Comparison of ENCODE assay signal across 13 cellular contexts in genomic region chr20:17646209-17646717, GRCh38. TPM values are rescaled to one million over a fixed set of nuclear protein-coding genes. Genes with fewer than 3 reads are reported as not detected.
A peak's percentile ranks its signal among the peaks of the same experiment; 100 is the strongest.
DNase-seq lines count a peak whose midpoint lies in the region; ATAC-seq and TF ChIP-seq lines count a peak whose summit lies in the region.
"Had no signal": no experiment of that assay in that cellular context is flagged by ENCODE, and none has a peak within 500 bp of the region (broad histone marks: within the 10 kb centered on the region; RNA-seq: fewer than 3 reads in every experiment).

No MANE protein-coding gene starts in this region.

- no peaks in the 10 kb centered on the region for H3K9me3 Mint-ChIP-seq in activated CD8-positive, alpha-beta memory T cell treated with anti-CD3 and anti-CD28 coated beads, Interleukin-2, amount 10 ng/mL, durations not matched to agents 7 days and 5 days (ENCODE audit: low read depth)
- no peaks in the 10 kb centered on the region for H3K9me3 Mint-ChIP-seq in mesothelial cell of epicardium
- no peaks in the 10 kb centered on the region for H3K9me3 Mint-ChIP-seq in activated T-cell treated with anti-CD3 and anti-CD28 coated beads, Interleukin-2, amount 50 U/mL, for 72 hours
- H3K9me3 Mint-ChIP-seq: stimulated activated memory B cell treated with anti-CD40 and anti-IgM and Interleukin-4, amounts not matched to agents 10 μg/mL and 1 μg/mL and 100 μg/mL, for 72 hours had no signal

- intact Hi-C loops in adrenal gland (cut with DNase I) = no loop called here
- intact Hi-C loops in aorta (cut with DNase I) = no loop called here
- intact Hi-C loops in breast epithelium (cut with DNase I; ENCODE audit: low total_unique reads) = no loop called here

- H3K4me1 ChIP-seq in adrenal gland (replicated peaks in 1 of 2) (peaks cover 37 to 78% of the 10 kb centered on the region in 2 donors), aorta (ENCODE audit: control insufficient read depth in 1 of 2, insufficient read depth in 2 of 2, low read length in 2 of 2) (no peaks in the 10 kb centered on the region), breast epithelium (peaks cover 5 to 7% of the 10 kb centered on the region in 2 donors)

- peaks cover 0 to 17% of the 10 kb centered on the region in 2 donors for H3K36me3 ChIP-seq in adrenal gland (replicated peaks in 1 of 2)
- peaks cover 0 to 2% of the 10 kb centered on the region in 2 donors for H3K36me3 ChIP-seq in aorta (ENCODE audit: control insufficient read depth in 1 of 2, insufficient read depth in 2 of 2, low read length in 1 of 2)
- H3K36me3 ChIP-seq in breast epithelium = no peaks in the 10 kb centered on the region

- no peaks in the 10 kb centered on the region for H3K36me3 Mint-ChIP-seq in activated CD8-positive, alpha-beta memory T cell treated with anti-CD3 and anti-CD28 coated beads, Interleukin-2, amount 10 ng/mL, durations not matched to agents 7 days and 5 days
- H3K36me3 Mint-ChIP-seq in mesothelial cell of epicardium = no peaks in the 10 kb centered on the region
- H3K36me3 Mint-ChIP-seq in activated T-cell treated with anti-CD3 and anti-CD28 coated beads, Interleukin-2, amount 50 U/mL, for 72 hours (ENCODE audit: insufficient read depth in 2 of 2) = no peaks in the 10 kb centered on the region
- H3K36me3 Mint-ChIP-seq: stimulated activated memory B cell treated with anti-CD40 and anti-IgM and Interleukin-4, amounts not matched to agents 10 μg/mL and 1 μg/mL and 100 μg/mL, for 72 hours had no signal

- peak overlapping the region; percentile 6 to 71 (median 34) for H3K27ac ChIP-seq in adrenal gland
- H3K27ac ChIP-seq in aorta (ENCODE audit: low read depth in 1 of 2, low read length in 2 of 2) = no peak overlapping the region
- H3K27ac ChIP-seq in breast epithelium = no peak overlapping the region
- H3K27ac ChIP-seq: ascending aorta had no signal

- TF ChIP-seq CTCF in adrenal gland (IDR thresholded peaks at IDR 0.05) (no peak), mesothelial cell of epicardium (IDR thresholded peaks at IDR 0.05; ENCODE audit: unreplicated experiment) (no peak), breast epithelium (IDR thresholded peaks at IDR 0.05) (no peak)

- TF ChIP-seq POLR2A in adrenal gland (IDR thresholded peaks at IDR 0.05) = no peak
- TF ChIP-seq POLR2A in breast epithelium (IDR thresholded peaks at IDR 0.05) = no peak

- peak overlapping the region; percentile 23 for H3K27ac Mint-ChIP-seq in activated CD8-positive, alpha-beta memory T cell treated with anti-CD3 and anti-CD28 coated beads, Interleukin-2, amount 10 ng/mL, durations not matched to agents 7 days and 5 days
- peak overlapping the region; percentile 81 for H3K27ac Mint-ChIP-seq in mesothelial cell of epicardium
- H3K27ac Mint-ChIP-seq in activated T-cell treated with anti-CD3 and anti-CD28 coated beads, Interleukin-2, amount 50 U/mL, for 72 hours = no peak overlapping the region
- H3K27ac Mint-ChIP-seq: stimulated activated memory B cell treated with anti-CD40 and anti-IgM and Interleukin-4, amounts not matched to agents 10 μg/mL and 1 μg/mL and 100 μg/mL, for 72 hours had no signal

- H3K27me3 Mint-ChIP-seq in activated CD8-positive, alpha-beta memory T cell treated with anti-CD3 and anti-CD28 coated beads, Interleukin-2, amount 10 ng/mL, durations not matched to agents 7 days and 5 days = no peaks in the 10 kb centered on the region
- H3K27me3 Mint-ChIP-seq in mesothelial cell of epicardium (ENCODE audit: low read depth) = no peaks in the 10 kb centered on the region
- no peaks in the 10 kb centered on the region for H3K27me3 Mint-ChIP-seq in activated T-cell treated with anti-CD3 and anti-CD28 coated beads, Interleukin-2, amount 50 U/mL, for 72 hours (ENCODE audit: low read depth)
- H3K27me3 Mint-ChIP-seq: stimulated activated memory B cell treated with anti-CD40 and anti-IgM and Interleukin-4, amounts not matched to agents 10 μg/mL and 1 μg/mL and 100 μg/mL, for 72 hours had no signal

- H3K4me3 ChIP-seq in adrenal gland (no peak overlapping the region), aorta (ENCODE audit: low read length in 2 of 2) (no peak overlapping the region), breast epithelium (no peak overlapping the region)
- H3K4me3 ChIP-seq: ascending aorta had no signal

- no peak overlapping the region for H3K4me3 Mint-ChIP-seq in activated CD8-positive, alpha-beta memory T cell treated with anti-CD3 and anti-CD28 coated beads, Interleukin-2, amount 10 ng/mL, durations not matched to agents 7 days and 5 days
- H3K4me3 Mint-ChIP-seq in mesothelial cell of epicardium = no peak overlapping the region
- H3K4me3 Mint-ChIP-seq in activated T-cell treated with anti-CD3 and anti-CD28 coated beads, Interleukin-2, amount 50 U/mL, for 72 hours = no peak overlapping the region
- H3K4me3 Mint-ChIP-seq: stimulated activated memory B cell treated with anti-CD40 and anti-IgM and Interleukin-4, amounts not matched to agents 10 μg/mL and 1 μg/mL and 100 μg/mL, for 72 hours had no signal

- H3K4me1 Mint-ChIP-seq in activated CD8-positive, alpha-beta memory T cell treated with anti-CD3 and anti-CD28 coated beads, Interleukin-2, amount 10 ng/mL, durations not matched to agents 7 days and 5 days = peaks cover 16% of the 10 kb centered on the region
- H3K4me1 Mint-ChIP-seq in mesothelial cell of epicardium = peaks cover 27% of the 10 kb centered on the region
- H3K4me1 Mint-ChIP-seq in activated T-cell treated with anti-CD3 and anti-CD28 coated beads, Interleukin-2, amount 50 U/mL, for 72 hours (ENCODE audit: low read depth) = peaks cover 8% of the 10 kb centered on the region

- H3K9me3 ChIP-seq in adrenal gland (replicated peaks in 1 of 3) = no peaks in the 10 kb centered on the region
- H3K9me3 ChIP-seq in aorta (ENCODE audit: control insufficient read depth, low read length) = no peaks in the 10 kb centered on the region
- no peaks in the 10 kb centered on the region for H3K9me3 ChIP-seq in breast epithelium
- H3K9me3 ChIP-seq: ascending aorta had no signal

- CTCF ChIA-PET in activated CD8-positive, alpha-beta memory T cell treated with anti-CD3 and anti-CD28 coated beads, Interleukin-2, amount 10 ng/mL, durations not matched to agents 7 days and 5 days (lab: Charles Lee) = interaction anchor here (0.7 to 1.3 kb wide), 2 partner anchors 8 to 293 kb away, joined by 3 read pairs; no protein-coding TSS in a partner anchor

- no peak for DNase-seq in activated CD8-positive, alpha-beta memory T cell treated with anti-CD3 and anti-CD28 coated beads, Interleukin-2, amount 10 ng/mL, durations not matched to agents 7 days and 5 days
- DNase-seq in activated CD8-positive, alpha-beta memory T cell treated with anti-CD3 and anti-CD28 coated beads, Interleukin-2, amount 50 U/mL, for 48 hours = no peak
- DNase-seq in adrenal gland = peak in 6 of 7 donors; percentile 67 to 84 (median 76)
- DNase-seq in mesothelial cell of epicardium (ENCODE audit: low spot score in 2 of 2, unreplicated experiment in 2 of 2) = peak in 1 of 2 experiments; percentile 1
- DNase-seq in aorta = peak; percentile 24 to 56
- no peak for DNase-seq in breast epithelium (ENCODE audit: low spot score in 2 of 2)
- no peak for DNase-seq in central memory CD4-positive, alpha-beta T cell
- DNase-seq in activated T-cell treated with anti-CD3 and anti-CD28 coated beads, Interleukin-2, amount 50 U/mL, for 72 hours = no peak
- DNase-seq: NCI-H526, T-helper 1 cell had no signal

- peak; percentile 23 for ATAC-seq in activated CD8-positive, alpha-beta memory T cell treated with anti-CD3 and anti-CD28 coated beads, Interleukin-2, amount 10 ng/mL, durations not matched to agents 7 days and 5 days
- no peak for ATAC-seq in aorta (ENCODE audit: low FRiP score)
- ATAC-seq in activated T-cell treated with anti-CD3 and anti-CD28 coated beads, Interleukin-2, amount 50 U/mL, for 72 hours (replicated peaks in 1 of 2) = no peak
- ATAC-seq: stimulated activated memory B cell treated with anti-CD40 and anti-IgM and Interleukin-4, amounts not matched to agents 10 μg/mL and 1 μg/mL and 100 μg/mL, for 72 hours had no signal

- no peaks in the 10 kb centered on the region for H3K27me3 ChIP-seq in adrenal gland
- no peaks in the 10 kb centered on the region for H3K27me3 ChIP-seq in aorta (ENCODE audit: control insufficient read depth in 1 of 2, insufficient read depth in 2 of 2, low read length in 1 of 2)
- no peaks in the 10 kb centered on the region for H3K27me3 ChIP-seq in breast epithelium
- H3K27me3 ChIP-seq: ascending aorta had no signal

- WGBS in adrenal gland, 4 donors = 32 to 41% (median 34%) methylated on average over 11 to 12 of the region's 12 CpGs
- 69 to 74% methylated on average over 12 of the region's 12 CpGs for WGBS in aorta, 2 donors

RNA-seq across cellular contexts. Expression of gene RRBP1, which starts 35.8 kb away (rescaled TPM):
- total RNA-seq in activated CD8-positive, alpha-beta memory T cell treated with anti-CD3 and anti-CD28 coated beads, Interleukin-2, amount 10 ng/mL, durations not matched to agents 7 days and 5 days = 10 to 100 TPM; 55.7 to 59.6 TPM
- total RNA-seq in adrenal gland (100 to 1,000 TPM in 6 of 8 donors, 10 to 100 TPM in 2; 78.0 to 261 (median 131) TPM), mesothelial cell of epicardium (211 to 212 TPM (median 211 TPM) in 3 replicates), aorta (100 to 1,000 TPM; 165 to 178 TPM), breast epithelium (10 to 100 TPM; 49.8 to 92.4 (median 78.0) TPM)
- polyA plus RNA-seq in adrenal gland (100 to 1,000 TPM; 107 to 168 (median 125) TPM), aorta (10 to 100 TPM; 19.3 to 78.6 TPM)
- 10 to 100 TPM; 17.1 to 25.7 TPM for total RNA-seq in activated T-cell treated with anti-CD3 and anti-CD28 coated beads, Interleukin-2, amount 50 U/mL, for 72 hours

RNA-seq across cellular contexts. Expression of gene BANF2, which starts 53.5 kb away (rescaled TPM):
- not detected for total RNA-seq in activated CD8-positive, alpha-beta memory T cell treated with anti-CD3 and anti-CD28 coated beads, Interleukin-2, amount 10 ng/mL, durations not matched to agents 7 days and 5 days
- total RNA-seq in adrenal gland (not detected), mesothelial cell of epicardium (not detected in 3 replicates), aorta (not detected), breast epithelium (not detected)
- polyA plus RNA-seq in adrenal gland (not detected), aorta (not detected)
- not detected for total RNA-seq in activated T-cell treated with anti-CD3 and anti-CD28 coated beads, Interleukin-2, amount 50 U/mL, for 72 hours
- total RNA-seq: ascending aorta, H4 had no signal

Comparison
In these comparisons a context has a peak if more than half of its experiments do, and no peak if none do; other contexts are left out.
1. DNase-seq: peak in adrenal gland (6 of 7) and aorta (2 of 2); none in activated CD8-positive, alpha-beta memory T cell treated with anti-CD3 and anti-CD28 coated beads, Interleukin-2, amount 10 ng/mL, durations not matched to agents 7 days and 5 days (single experiment), activated CD8-positive, alpha-beta memory T cell treated with anti-CD3 and anti-CD28 coated beads, Interleukin-2, amount 50 U/mL, for 48 hours (single experiment), breast epithelium (0 of 2), central memory CD4-positive, alpha-beta T cell (single experiment) and activated T-cell treated with anti-CD3 and anti-CD28 coated beads, Interleukin-2, amount 50 U/mL, for 72 hours (0 of 2).
2. H3K27ac ChIP-seq: peak in adrenal gland (5 of 5); none in aorta (0 of 2) and breast epithelium (0 of 2).